1 cellular context compared by ENCODE assay signal in the genomic region with DNA sequence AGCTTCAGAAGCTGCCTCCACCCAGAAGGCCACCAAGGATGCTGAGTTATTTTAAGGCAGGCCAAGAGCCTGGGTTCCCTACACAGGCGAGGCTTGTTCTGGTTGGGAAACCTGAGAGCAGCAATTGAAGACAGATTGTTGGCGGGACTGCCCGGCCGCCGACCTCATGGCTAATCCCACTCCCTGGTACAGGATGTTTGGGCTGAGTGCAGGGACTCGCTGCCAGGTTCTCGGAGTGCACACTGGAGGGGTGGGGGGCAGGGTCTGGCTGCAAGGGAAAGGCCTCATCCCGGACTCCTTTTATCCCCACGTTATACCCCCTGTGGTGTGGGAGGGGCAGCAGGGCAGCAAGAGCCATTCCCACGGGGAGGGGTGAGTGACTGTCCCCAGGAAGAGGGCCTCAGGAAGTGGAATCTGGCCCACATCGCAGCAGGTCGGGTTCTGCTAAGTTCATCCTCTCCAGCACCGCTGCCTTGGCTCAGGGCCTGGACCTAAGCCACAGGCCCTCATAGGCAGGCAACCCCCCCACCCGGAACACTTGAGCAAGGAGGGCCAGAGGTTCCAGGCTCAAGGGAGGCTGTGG.
TF ChIP-seq lines count a peak whose summit lies in the region.

No MANE protein-coding gene starts in this region.

TF ChIP-seq in HEK293, 187 proteins besides CTCF, POLR2A, EP300 and RAD21 (continued from another document):
- TF ChIP-seq ZNF223 (tag by site-specific recombination; IDR thresholded peaks at IDR 0.05): no peak
TF ChIP-seq in HEK293: peak in this region for 4.
